Comparison of ENCODE assay signal across 27 cellular contexts in genomic region chr9:69657269-69657668, GRCh38. TPM values are rescaled to one million over a fixed set of nuclear protein-coding genes. Genes with fewer than 3 reads are reported as not detected.
"Had no signal": no experiment of that assay in that cellular context is flagged by ENCODE, and none has a peak within 500 bp of the region (broad histone marks: within the 10 kb centered on the region; RNA-seq: fewer than 3 reads in every experiment).

No MANE protein-coding gene starts in this region.

- DNase-seq: activated B cell treated with CpG ODN at 0.5 μM for 24 hours; activated CD4-positive, alpha-beta T cell treated with anti-CD3 and anti-CD28 coated beads for 36 hours; activated CD4-positive, alpha-beta T cell treated with anti-CD3 and anti-CD28 coated beads, Interleukin-2, amount 50 U/mL, for 48 hours; activated CD8-positive, alpha-beta memory T cell treated with anti-CD3 and anti-CD28 coated beads, Interleukin-2, amount 50 U/mL, for 48 hours; activated naive CD4-positive, alpha-beta T cell treated with Interleukin-2 at 50 U/mL for 16 hours; activated naive CD8-positive, alpha-beta T cell treated with anti-CD3 and anti-CD28 coated beads for 36 hours; activated T-cell treated with anti-CD3 and anti-CD28 coated beads, Interleukin-2, amount 50 U/mL, for 48 hours; colonic mucosa; dorsolateral prefrontal cortex; effector memory CD8-positive, alpha-beta T cell; esophagus squamous epithelium; foreskin melanocyte; glutamatergic neuron; hippocampal formation; mammary epithelial cell; midbrain; natural killer cell; small intestine; stimulated activated CD4-positive, alpha-beta T cell treated with anti-CD3 and anti-CD28 coated beads, Interleukin-2, amount 100 ng/mL, for 24 hours; stomach had no signal

- H3K4me1 Mint-ChIP-seq: activated B cell treated with CpG ODN at 0.5 μM for 24 hours; activated CD4-positive, alpha-beta T cell treated with anti-CD3 and anti-CD28 coated beads for 36 hours; activated naive CD8-positive, alpha-beta T cell treated with anti-CD3 and anti-CD28 coated beads for 36 hours; natural killer cell; stimulated activated effector memory CD8-positive, alpha-beta T cell treated with anti-CD3 and anti-CD28 coated beads, Interleukin-12 subunit alpha, Interleukin-12 subunit beta, amount 100 ng/mL, for 72 hours had no signal

- H3K27ac Mint-ChIP-seq: activated B cell treated with CpG ODN at 0.5 μM for 24 hours; activated CD4-positive, alpha-beta T cell treated with anti-CD3 and anti-CD28 coated beads for 36 hours; activated naive CD8-positive, alpha-beta T cell treated with anti-CD3 and anti-CD28 coated beads for 36 hours; effector memory CD8-positive, alpha-beta T cell; natural killer cell; progenitor cell of endocrine pancreas; stimulated activated effector memory CD8-positive, alpha-beta T cell treated with anti-CD3 and anti-CD28 coated beads, Interleukin-12 subunit alpha, Interleukin-12 subunit beta, amount 100 ng/mL, for 72 hours; T-helper 1 cell treated with Interleukin-12 subunit alpha and Interleukin-12 subunit beta and Interleukin-4 antibody, amounts not matched to agents 30 μg/mL and 1 μg/mL, for 36 hours had no signal

- H3K9me3 ChIP-seq: colonic mucosa, esophagus squamous epithelium, stomach, suprapubic skin, tibial nerve had no signal

- H3K36me3 ChIP-seq: colonic mucosa, esophagus squamous epithelium, stomach, suprapubic skin, tibial nerve had no signal

- H3K4me3 ChIP-seq: colonic mucosa, dorsolateral prefrontal cortex, esophagus squamous epithelium, stomach, suprapubic skin, tibial nerve had no signal

- H3K4me1 ChIP-seq: colonic mucosa, esophagus squamous epithelium, stomach, suprapubic skin, tibial nerve had no signal

- H3K36me3 Mint-ChIP-seq: activated naive CD8-positive, alpha-beta T cell treated with anti-CD3 and anti-CD28 coated beads for 36 hours; natural killer cell; stimulated activated effector memory CD8-positive, alpha-beta T cell treated with anti-CD3 and anti-CD28 coated beads, Interleukin-12 subunit alpha, Interleukin-12 subunit beta, amount 100 ng/mL, for 72 hours had no signal

- ATAC-seq: activated CD4-positive, alpha-beta T cell treated with anti-CD3 and anti-CD28 coated beads for 36 hours; effector memory CD8-positive, alpha-beta T cell; natural killer cell; stimulated activated effector memory CD8-positive, alpha-beta T cell treated with anti-CD3 and anti-CD28 coated beads, Interleukin-12 subunit alpha, Interleukin-12 subunit beta, amount 100 ng/mL, for 72 hours had no signal

- H3K4me3 Mint-ChIP-seq: activated B cell treated with CpG ODN at 0.5 μM for 24 hours; activated CD4-positive, alpha-beta T cell treated with anti-CD3 and anti-CD28 coated beads for 36 hours; activated naive CD8-positive, alpha-beta T cell treated with anti-CD3 and anti-CD28 coated beads for 36 hours; effector memory CD8-positive, alpha-beta T cell; natural killer cell; stimulated activated effector memory CD8-positive, alpha-beta T cell treated with anti-CD3 and anti-CD28 coated beads, Interleukin-12 subunit alpha, Interleukin-12 subunit beta, amount 100 ng/mL, for 72 hours; T-helper 1 cell treated with Interleukin-12 subunit alpha and Interleukin-12 subunit beta and Interleukin-4 antibody, amounts not matched to agents 30 μg/mL and 1 μg/mL, for 36 hours had no signal

- H3K9me3 Mint-ChIP-seq: activated B cell treated with CpG ODN at 0.5 μM for 24 hours; activated naive CD8-positive, alpha-beta T cell treated with anti-CD3 and anti-CD28 coated beads for 36 hours; natural killer cell; stimulated activated effector memory CD8-positive, alpha-beta T cell treated with anti-CD3 and anti-CD28 coated beads, Interleukin-12 subunit alpha, Interleukin-12 subunit beta, amount 100 ng/mL, for 72 hours; T-helper 1 cell treated with Interleukin-12 subunit alpha and Interleukin-12 subunit beta and Interleukin-4 antibody, amounts not matched to agents 30 μg/mL and 1 μg/mL, for 36 hours had no signal

- FAIRE-seq: astrocyte, endothelial cell of umbilical vein, small intestine had no signal

- H3K27ac ChIP-seq: colonic mucosa, dorsolateral prefrontal cortex, esophagus squamous epithelium, stomach, suprapubic skin, tibial nerve had no signal

- H3K27me3 ChIP-seq: colonic mucosa, dorsolateral prefrontal cortex, esophagus squamous epithelium, stomach, suprapubic skin, tibial nerve had no signal

RNA-seq across cellular contexts. Expression of gene APBA1, which starts 14.9 kb away (rescaled TPM):
- total RNA-seq: activated B cell treated with CpG ODN at 0.5 μM for 24 hours had no signal
